Comparison of ENCODE assay signal across 14 cellular contexts in genomic region chrX:45765726-45766125, GRCh38.
DNase-seq lines count a peak whose midpoint lies in the region; ATAC-seq, FAIRE-seq and TF ChIP-seq lines count a peak whose summit lies in the region.
"Had no signal": no experiment of that assay in that cellular context is flagged by ENCODE, and none has a peak within 500 bp of the region (broad histone marks: within the 10 kb centered on the region; RNA-seq: fewer than 3 reads in every experiment).

No MANE protein-coding gene starts in this region.

- TF ChIP-seq CTCF in fibroblast of mammary gland (conservative IDR thresholded peaks at IDR 0.05; ENCODE audit: control insufficient read depth, insufficient read depth, low read depth, low read length): no peak
- no peak for TF ChIP-seq CTCF in upper lobe of right lung (IDR thresholded peaks at IDR 0.05)

- H3K36me3 ChIP-seq in upper lobe of right lung: no peaks in the 10 kb centered on the region
- H3K36me3 ChIP-seq: colonic mucosa had no signal

- no peak for FAIRE-seq in HTR-8/SVneo (lab: Jason Lieb, UNC)
- FAIRE-seq: HepG2 had no signal

- intact Hi-C loops in upper lobe of right lung (cut with DNase I) (no loop called here), sciatic nerve (cut with DNase I) (no loop called here)

- no peaks in the 10 kb centered on the region for H3K9me3 ChIP-seq in upper lobe of right lung
- H3K9me3 ChIP-seq: colonic mucosa had no signal

- H3K27ac Mint-ChIP-seq in activated naive CD4-positive, alpha-beta T cell treated with anti-CD3 and anti-CD28 coated beads, Interleukin-2, amount 50 U/mL, for 24 hours: no peak overlapping the region
- peak overlapping the region; percentile 59 to 78 for H3K27ac Mint-ChIP-seq in T-cell

- ATAC-seq in T-cell (replicated peaks in 1 of 4) (peak in 2 of 4 experiments; percentile 12 to 20), upper lobe of right lung (no peak), sciatic nerve (no peak)
- ATAC-seq: HepG2; naive thymus-derived CD8-positive, alpha-beta T cell had no signal

- CTCF ChIA-PET in T-cell (lab: Charles Lee): interaction anchor here in 1 of 2 donors (1.1 kb wide), 2 partner anchors 35 to 36 kb away, joined by 3 to 6 read pairs; no protein-coding TSS in a partner anchor

- H3K4me1 Mint-ChIP-seq in activated naive CD4-positive, alpha-beta T cell treated with anti-CD3 and anti-CD28 coated beads, Interleukin-2, amount 50 U/mL, for 24 hours: peaks cover 40% of the 10 kb centered on the region
- H3K4me1 Mint-ChIP-seq in T-cell: peaks cover 39 to 58% (median 43%) of the 10 kb centered on the region in 3 donors

- peak overlapping the region; percentile 88 for H3K4me3 Mint-ChIP-seq in activated naive CD4-positive, alpha-beta T cell treated with anti-CD3 and anti-CD28 coated beads, Interleukin-2, amount 50 U/mL, for 24 hours
- peak overlapping the region in 2 of 3 donors; percentile 20 to 31 for H3K4me3 Mint-ChIP-seq in T-cell

- peak overlapping the region; percentile 83 for H3K4me3 ChIP-seq in fibroblast of mammary gland (ENCODE audit: control insufficient read depth, low read depth, low read length)
- peak overlapping the region; percentile 57 for H3K4me3 ChIP-seq in upper lobe of right lung
- H3K4me3 ChIP-seq: colonic mucosa, SK-N-MC had no signal

- no peaks in the 10 kb centered on the region for H3K27me3 Mint-ChIP-seq in activated naive CD4-positive, alpha-beta T cell treated with anti-CD3 and anti-CD28 coated beads, Interleukin-2, amount 50 U/mL, for 24 hours
- peaks cover 0 to 2% of the 10 kb centered on the region in 2 donors for H3K27me3 Mint-ChIP-seq in T-cell
- H3K27me3 Mint-ChIP-seq: naive thymus-derived CD8-positive, alpha-beta T cell had no signal

- peaks cover 24% of the 10 kb centered on the region for H3K4me1 ChIP-seq in upper lobe of right lung
- H3K4me1 ChIP-seq: colonic mucosa had no signal

- no peaks in the 10 kb centered on the region for H3K27me3 ChIP-seq in upper lobe of right lung
- H3K27me3 ChIP-seq: colonic mucosa had no signal

- no peak overlapping the region for H3K27ac ChIP-seq in upper lobe of right lung
- H3K27ac ChIP-seq: colonic mucosa, SK-N-MC had no signal

- no peaks in the 10 kb centered on the region for H3K9me3 Mint-ChIP-seq in activated naive CD4-positive, alpha-beta T cell treated with anti-CD3 and anti-CD28 coated beads, Interleukin-2, amount 50 U/mL, for 24 hours
- H3K9me3 Mint-ChIP-seq in T-cell: no peaks in the 10 kb centered on the region

- peaks cover 33% of the 10 kb centered on the region for H3K36me3 Mint-ChIP-seq in activated naive CD4-positive, alpha-beta T cell treated with anti-CD3 and anti-CD28 coated beads, Interleukin-2, amount 50 U/mL, for 24 hours
- H3K36me3 Mint-ChIP-seq in T-cell: peaks cover 3% of the 10 kb centered on the region

- POLR2A ChIA-PET in T-cell (lab: Charles Lee): interaction anchor here in 1 of 2 donors (0.7 kb wide), 1 partner anchor 51 kb away, joined by 3 read pairs; no protein-coding TSS in a partner anchor

- DNase-seq in activated naive CD4-positive, alpha-beta T cell treated with anti-CD3 and anti-CD28 coated beads, Interleukin-2, amount 50 U/mL, for 16 hours: no peak
- no peak for DNase-seq in T-cell
- no peak for DNase-seq in fibroblast of mammary gland (ENCODE audit: low read depth)
- no peak for DNase-seq in upper lobe of right lung
- no peak for DNase-seq in HTR-8/SVneo (ENCODE audit: insufficient read length, low spot score)
- DNase-seq in NCI-H1105 treated with DMSO at 0.1 percent for 48 hours (lab: John Stamatoyannopoulos, UW): no peak
- DNase-seq in sciatic nerve (ENCODE audit: low spot score): no peak
- DNase-seq: colonic mucosa; COR-L47; naive thymus-derived CD8-positive, alpha-beta T cell; NCI-H2171 had no signal
